Comparison of ENCODE assay signal across 1 cellular context in the genomic region with DNA sequence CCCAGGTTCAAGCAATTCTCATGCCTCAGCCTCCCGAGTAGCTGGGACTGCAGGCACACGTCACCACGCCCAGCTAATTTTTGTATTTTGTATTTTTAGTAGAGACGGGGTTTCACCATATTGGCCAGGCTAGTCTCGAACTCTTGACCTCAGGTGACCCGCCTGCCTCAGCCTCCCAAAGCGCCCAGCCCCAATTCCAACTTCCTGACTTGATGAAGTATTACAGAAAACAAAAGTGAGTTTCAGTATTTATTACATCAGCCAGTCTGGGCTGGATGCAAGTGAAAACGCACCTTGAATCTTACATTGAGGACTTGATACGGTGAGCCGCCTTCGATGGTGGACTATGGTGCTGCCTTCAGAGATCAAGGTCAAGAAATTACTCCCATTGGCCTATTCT.
A peak's percentile ranks its signal among the peaks of the same experiment; 100 is the strongest.
TF ChIP-seq lines count a peak whose summit lies in the region.

No MANE protein-coding gene starts in this region.

TF ChIP-seq in GM12878, 131 proteins besides CTCF, POLR2A, EP300 and RAD21:
- 0 out of 2 replicates have a peak, but pooled peaks have one; percentile 23 for TF ChIP-seq IKZF1 (conservative IDR thresholded peaks at IDR 0.05)
- TF ChIP-seq EED (IDR thresholded peaks at IDR 0.05; ENCODE audit: low read depth): peak; percentile 51; the same call in 1 of the 2 replicates
- peak; percentile 64 for TF ChIP-seq NR2F1 (conservative IDR thresholded peaks at IDR 0.05)
- 0 out of 4 replicates have a peak, but pooled peaks of 1 of the 2 experiments have one; percentile 35 for TF ChIP-seq BHLHE40 (IDR thresholded peaks at IDR 0.05; ENCODE audit: borderline replicate concordance in 1 of 2, low read depth in 2 of 2, low read length in 1 of 2)
- peak; percentile 23; the same call in 1 of the 2 replicates for TF ChIP-seq JUNB (IDR thresholded peaks at IDR 0.05)
